12 cellular contexts compared by ENCODE assay signal in genomic region chr10:119273413-119273812, GRCh38.
"Had no signal": no experiment of that assay in that cellular context is flagged by ENCODE, and none has a peak within 500 bp of the region (broad histone marks: within the 10 kb centered on the region; RNA-seq: fewer than 3 reads in every experiment).

No MANE protein-coding gene starts in this region.

- H3K27ac ChIP-seq: pancreas, SJSA1 had no signal

- H3K9me3 ChIP-seq: pancreas, SJSA1 had no signal

- DNase-seq: activated CD4-positive, alpha-beta T cell treated with anti-CD3 and anti-CD28 coated beads, Interleukin-2, amount 50 U/mL, for 4 hours; activated CD4-positive, CD25-positive, alpha-beta regulatory T cell treated with anti-CD3 and anti-CD28 coated beads, Interleukin-2, amount 50 U/mL, for 72 hours; activated CD8-positive, alpha-beta memory T cell treated with anti-CD3 and anti-CD28 coated beads, Interleukin-2, amount 10 ng/mL, durations not matched to agents 7 days and 5 days; activated effector memory CD4-positive, alpha-beta T cell treated with Interleukin-2 at 50 U/mL for 16 hours; activated T-cell treated with anti-CD3 and anti-CD28 coated beads, Interleukin-2, amount 50 U/mL, for 24 hours; pancreas; stimulated activated CD4-positive, alpha-beta T cell treated with anti-CD3 and anti-CD28 coated beads, Interleukin-15, amount 100 ng/mL, for 24 hours; stimulated activated CD4-positive, alpha-beta T cell treated with anti-CD3 and anti-CD28 coated beads, Interleukin-4, amount 100 ng/mL, for 24 hours; SW 1271; T-helper 9 cell had no signal

- H3K27ac Mint-ChIP-seq: activated CD8-positive, alpha-beta memory T cell treated with anti-CD3 and anti-CD28 coated beads, Interleukin-2, amount 10 ng/mL, durations not matched to agents 7 days and 5 days; activated T-cell treated with anti-CD3 and anti-CD28 coated beads, Interleukin-2, amount 50 U/mL, for 24 hours had no signal

- ATAC-seq: activated CD8-positive, alpha-beta memory T cell treated with anti-CD3 and anti-CD28 coated beads, Interleukin-2, amount 10 ng/mL, durations not matched to agents 7 days and 5 days; pancreas had no signal

- H3K4me3 ChIP-seq: pancreas, SJSA1 had no signal

- H3K27me3 Mint-ChIP-seq: activated CD8-positive, alpha-beta memory T cell treated with anti-CD3 and anti-CD28 coated beads, Interleukin-2, amount 10 ng/mL, durations not matched to agents 7 days and 5 days; activated T-cell treated with anti-CD3 and anti-CD28 coated beads, Interleukin-2, amount 50 U/mL, for 24 hours had no signal

- H3K4me3 Mint-ChIP-seq: activated CD8-positive, alpha-beta memory T cell treated with anti-CD3 and anti-CD28 coated beads, Interleukin-2, amount 10 ng/mL, durations not matched to agents 7 days and 5 days; activated T-cell treated with anti-CD3 and anti-CD28 coated beads, Interleukin-2, amount 50 U/mL, for 24 hours; neural crest cell had no signal

- H3K27me3 ChIP-seq: pancreas, SJSA1 had no signal

- H3K36me3 ChIP-seq: pancreas had no signal

- H3K9me3 Mint-ChIP-seq: activated T-cell treated with anti-CD3 and anti-CD28 coated beads, Interleukin-2, amount 50 U/mL, for 24 hours had no signal
